2 cellular contexts compared by ENCODE assay signal in the genomic region with DNA sequence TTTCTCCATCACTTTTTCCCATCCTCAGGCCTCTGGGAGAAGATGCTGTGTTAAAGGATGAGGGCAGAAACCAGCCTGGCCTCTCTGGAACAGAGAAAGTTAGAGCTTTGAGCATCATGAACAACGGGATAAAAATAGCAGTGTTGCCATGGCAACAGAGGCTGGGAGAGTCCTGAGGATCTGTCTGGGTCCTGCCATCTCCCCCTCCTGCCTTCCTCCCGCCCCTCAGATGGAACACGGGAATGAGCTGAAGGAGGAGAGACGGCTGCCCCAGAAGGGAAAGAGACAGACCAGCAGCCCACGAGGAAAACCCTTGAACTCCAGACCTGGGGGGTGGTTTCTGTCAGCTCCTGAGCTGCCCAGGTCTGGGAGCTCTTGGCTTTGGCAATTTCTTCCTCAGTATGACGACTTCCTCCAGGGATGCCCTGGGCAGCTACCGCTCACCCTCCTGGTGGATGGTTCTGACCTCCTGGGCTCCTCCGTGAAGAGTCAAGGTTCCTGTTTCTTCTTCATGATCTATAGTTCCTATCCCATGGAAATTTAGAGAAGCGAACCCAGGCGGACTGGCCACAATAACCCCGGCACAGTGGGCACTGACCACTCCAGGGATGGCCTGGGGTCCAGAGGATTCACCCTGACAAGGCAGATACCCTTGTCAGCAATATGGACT.
TF ChIP-seq lines count a peak whose summit lies in the region.

No MANE protein-coding gene starts in this region.

TF ChIP-seq in HepG2, 621 proteins besides CTCF, POLR2A, EP300 and RAD21:
- TF ChIP-seq KDM2A (CRISPR knock-in tag; IDR thresholded peaks at IDR 0.05; ENCODE audit: borderline replicate concordance, low read depth) (0 out of 2 replicates have a peak, but pooled peaks have one; percentile 32), ZNF224 (CRISPR knock-in tag; IDR thresholded peaks at IDR 0.05) (no peak), RFX1 (IDR thresholded peaks at IDR 0.05) (peak; percentile 50; the same call in 1 of the 2 replicates)

TF ChIP-seq in SK-N-SH, 30 proteins besides CTCF, POLR2A, EP300 and RAD21:
- TF ChIP-seq GATA2 (CRISPR knock-in tag; IDR thresholded peaks at IDR 0.05) (no peak), FOXJ3 (CRISPR knock-in tag; IDR thresholded peaks at IDR 0.05) (no peak), FOSL2 (IDR thresholded peaks at IDR 0.05; ENCODE audit: borderline replicate concordance, low read depth) (no peak), RFX5 (IDR thresholded peaks at IDR 0.05; ENCODE audit: low read length) (no peak), FOXM1 (IDR thresholded peaks at IDR 0.05; ENCODE audit: low read depth) (no peak), CHD2 (IDR thresholded peaks at IDR 0.05; ENCODE audit: low read length, partially characterized antibody) (no peak), TEAD4 (IDR thresholded peaks at IDR 0.05; ENCODE audit: borderline replicate concordance, insufficient read depth) (no peak), NRF1 (IDR thresholded peaks at IDR 0.05; ENCODE audit: low read depth, low read length) (no peak)
- TF ChIP-seq, protein P1, sequence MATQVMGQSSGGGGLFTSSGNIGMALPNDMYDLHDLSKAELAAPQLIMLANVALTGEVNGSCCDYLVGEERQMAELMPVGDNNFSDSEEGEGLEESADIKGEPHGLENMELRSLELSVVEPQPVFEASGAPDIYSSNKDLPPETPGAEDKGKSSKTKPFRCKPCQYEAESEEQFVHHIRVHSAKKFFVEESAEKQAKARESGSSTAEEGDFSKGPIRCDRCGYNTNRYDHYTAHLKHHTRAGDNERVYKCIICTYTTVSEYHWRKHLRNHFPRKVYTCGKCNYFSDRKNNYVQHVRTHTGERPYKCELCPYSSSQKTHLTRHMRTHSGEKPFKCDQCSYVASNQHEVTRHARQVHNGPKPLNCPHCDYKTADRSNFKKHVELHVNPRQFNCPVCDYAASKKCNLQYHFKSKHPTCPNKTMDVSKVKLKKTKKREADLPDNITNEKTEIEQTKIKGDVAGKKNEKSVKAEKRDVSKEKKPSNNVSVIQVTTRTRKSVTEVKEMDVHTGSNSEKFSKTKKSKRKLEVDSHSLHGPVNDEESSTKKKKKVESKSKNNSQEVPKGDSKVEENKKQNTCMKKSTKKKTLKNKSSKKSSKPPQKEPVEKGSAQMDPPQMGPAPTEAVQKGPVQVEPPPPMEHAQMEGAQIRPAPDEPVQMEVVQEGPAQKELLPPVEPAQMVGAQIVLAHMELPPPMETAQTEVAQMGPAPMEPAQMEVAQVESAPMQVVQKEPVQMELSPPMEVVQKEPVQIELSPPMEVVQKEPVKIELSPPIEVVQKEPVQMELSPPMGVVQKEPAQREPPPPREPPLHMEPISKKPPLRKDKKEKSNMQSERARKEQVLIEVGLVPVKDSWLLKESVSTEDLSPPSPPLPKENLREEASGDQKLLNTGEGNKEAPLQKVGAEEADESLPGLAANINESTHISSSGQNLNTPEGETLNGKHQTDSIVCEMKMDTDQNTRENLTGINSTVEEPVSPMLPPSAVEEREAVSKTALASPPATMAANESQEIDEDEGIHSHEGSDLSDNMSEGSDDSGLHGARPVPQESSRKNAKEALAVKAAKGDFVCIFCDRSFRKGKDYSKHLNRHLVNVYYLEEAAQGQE (IDR thresholded peaks at IDR 0.05; ENCODE audit: low read depth, low read length): no peak
